8 cellular contexts compared by ENCODE assay signal in genomic region chr7:74658171-74659004, GRCh38.
DNase-seq lines count a peak whose midpoint lies in the region; ATAC-seq and TF ChIP-seq lines count a peak whose summit lies in the region.

No MANE protein-coding gene starts in this region.

- no peak for TF ChIP-seq CTCF in AG04449 (IDR thresholded peaks at IDR 0.05; ENCODE audit: insufficient read depth, low read length, missing control alignments)
- no peak for TF ChIP-seq CTCF in cardiac fibroblast (IDR thresholded peaks at IDR 0.05; ENCODE audit: low read depth, low read length)

- H3K4me3 ChIP-seq in AG04449 (ENCODE audit: low read depth, low read length) (peak overlapping the region; percentile 71), cardiac fibroblast (replicated peaks in 1 of 2; ENCODE audit: low read depth in 2 of 2, low read length in 2 of 2) (peak overlapping the region; percentile 67 to 76)

- POLR2A ChIA-PET in AG04449 (lab: Yijun Ruan, JAX) = interaction anchor here (0.6 to 1.4 kb wide), 2 partner anchors 13 to 23 kb away, joined by 4 to 5 read pairs; no protein-coding TSS in a partner anchor

- DNase-seq in AG04449 (ENCODE audit: low read depth, low spot score) (no peak), NCI-H2196 treated with DMSO at 0.1 percent for 48 hours (lab: John Stamatoyannopoulos, UW; ENCODE audit: unreplicated experiment) (peak; percentile 95), cardiac fibroblast (ENCODE audit: low read depth in 2 of 2) (peak; percentile 89 to 96), inferior parietal cortex (ENCODE audit: extremely low spot score) (peak; percentile 88), smooth muscle cell of the brain vasculature (ENCODE audit: low read depth, low spot score) (peak; percentile 81)
- DNase-seq in activated CD4-positive, CD25-positive, alpha-beta regulatory T cell (lab: John Stamatoyannopoulos, UW) = peak; percentile 79 to 88 (median 82)

- peak; percentile 50 for ATAC-seq in GM18907 (IDR thresholded peaks at IDR 0.05; ENCODE audit: unreplicated experiment)
- ATAC-seq in HG03135 (IDR thresholded peaks at IDR 0.05; ENCODE audit: unreplicated experiment) = peak; percentile 52

- CTCF ChIA-PET in AG04449 (lab: Yijun Ruan, JAX) = interaction anchor here (0.8 kb wide), 1 partner anchor 30 kb away, joined by 4 read pairs; no protein-coding TSS in a partner anchor
